Comparison of ENCODE assay signal across 24 cellular contexts in the genomic region with DNA sequence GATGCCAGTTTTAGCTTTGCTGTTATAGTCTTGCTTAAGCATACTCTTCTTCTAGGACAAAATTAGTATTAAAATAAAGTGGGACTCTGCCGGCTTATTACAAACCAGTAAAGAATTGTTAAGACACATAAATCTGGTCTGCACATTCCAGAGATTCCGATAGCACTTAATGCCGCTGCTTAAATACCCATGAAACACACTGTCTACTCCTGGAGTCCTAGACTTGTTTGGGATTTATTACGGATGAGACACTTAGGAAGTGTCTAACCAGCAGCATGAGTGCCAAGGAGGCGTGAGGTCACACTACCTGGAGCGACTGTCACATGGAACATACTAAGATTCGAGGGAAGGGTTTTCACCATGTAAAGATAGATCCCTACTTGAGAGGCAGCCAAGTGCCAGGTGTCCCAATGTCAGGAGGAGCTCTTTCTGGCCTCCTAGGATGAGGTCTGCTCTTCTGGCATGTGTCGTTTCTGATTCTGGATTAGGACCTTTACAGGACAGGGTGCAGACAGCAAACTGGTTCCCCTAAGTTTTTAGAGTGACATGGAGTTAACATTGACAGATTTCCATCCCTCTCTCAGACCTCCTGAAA.
DNase-seq lines count a peak whose midpoint lies in the region; ATAC-seq and TF ChIP-seq lines count a peak whose summit lies in the region.
"Had no signal": no experiment of that assay in that cellular context is flagged by ENCODE, and none has a peak within 500 bp of the region (broad histone marks: within the 10 kb centered on the region; RNA-seq: fewer than 3 reads in every experiment).

No MANE protein-coding gene starts in this region.

- H3K9me3 Mint-ChIP-seq in HFFc6 (peaks cover 26% of the 10 kb centered on the region), neural progenitor cell (no peaks in the 10 kb centered on the region)
- H3K9me3 Mint-ChIP-seq: activated CD4-positive, alpha-beta T cell treated with anti-CD3 and anti-CD28 coated beads, Interleukin-2, amount 10 ng/mL, durations not matched to agents 24 days and 14 days; activated T-helper 1 cell treated with anti-CD3 and anti-CD28 coated beads, Interleukin-12 subunit alpha, Interleukin-12 subunit beta, Interleukin-2, Interleukin-4 antibody, amounts not matched to agents 30 ng/mL and 10 ng/mL and 1 ng/mL, durations not matched to agents 14 hours and 24 hours and 36 hours; CD8-positive, alpha-beta T cell; central memory CD8-positive, alpha-beta T cell had no signal

- peaks cover 2% of the 10 kb centered on the region; the same call in 1 of the 2 replicates for H3K27me3 Mint-ChIP-seq in HFFc6 (ENCODE audit: insufficient read depth)
- no peaks in the 10 kb centered on the region for H3K27me3 Mint-ChIP-seq in neural progenitor cell (ENCODE audit: insufficient read depth, low read depth)

- TF ChIP-seq POLR2A in body of pancreas (IDR thresholded peaks at IDR 0.05) = no peak

- H3K27ac Mint-ChIP-seq in HFFc6 (no peak overlapping the region), neural progenitor cell (peak overlapping the region; percentile 8)
- H3K27ac Mint-ChIP-seq: activated CD4-positive, alpha-beta T cell treated with anti-CD3 and anti-CD28 coated beads, Interleukin-2, amount 10 ng/mL, durations not matched to agents 24 days and 14 days; activated CD8-positive, alpha-beta memory T cell treated with anti-CD3 and anti-CD28 coated beads, Interleukin-2, amount 10 ng/mL, durations not matched to agents 7 days and 5 days; activated T-helper 1 cell treated with anti-CD3 and anti-CD28 coated beads, Interleukin-12 subunit alpha, Interleukin-12 subunit beta, Interleukin-2, Interleukin-4 antibody, amounts not matched to agents 30 ng/mL and 10 ng/mL and 1 ng/mL, durations not matched to agents 14 hours and 24 hours and 36 hours; CD8-positive, alpha-beta T cell; naive thymus-derived CD4-positive, alpha-beta T cell had no signal

- H3K27me3 ChIP-seq in neural progenitor cell (no peaks in the 10 kb centered on the region), body of pancreas (no peaks in the 10 kb centered on the region)

- H4K20me1 ChIP-seq in neural progenitor cell (ENCODE audit: low read depth) = no peaks in the 10 kb centered on the region

- H3K79me2 ChIP-seq in neural progenitor cell (ENCODE audit: low read depth) = no peaks in the 10 kb centered on the region
- H3K79me2 ChIP-seq: hepatocyte had no signal

- H3K9me3 ChIP-seq in neural progenitor cell (ENCODE audit: low read depth) = no peaks in the 10 kb centered on the region
- H3K9me3 ChIP-seq in body of pancreas = no peaks in the 10 kb centered on the region

- H2AFZ ChIP-seq in neural progenitor cell (replicated peaks) = no peak overlapping the region
- H2AFZ ChIP-seq: hepatocyte, PC-9 had no signal

- peak overlapping the region; percentile 14 for H3K4me3 ChIP-seq in AG10803 (ENCODE audit: low read length)
- no peak overlapping the region for H3K4me3 ChIP-seq in neural progenitor cell
- H3K4me3 ChIP-seq in body of pancreas = no peak overlapping the region
- H3K4me3 ChIP-seq: hepatocyte, PC-9 had no signal

- H3K36me3 ChIP-seq in neural progenitor cell (no peaks in the 10 kb centered on the region), body of pancreas (replicated peaks in 1 of 2; ENCODE audit: insufficient read depth in 1 of 2, low read depth in 2 of 2) (no peaks in the 10 kb centered on the region)

- ATAC-seq in GM18873 (IDR thresholded peaks at IDR 0.05; ENCODE audit: low FRiP score, unreplicated experiment) = no peak
- ATAC-seq in body of pancreas = no peak
- ATAC-seq: activated CD8-positive, alpha-beta memory T cell treated with anti-CD3 and anti-CD28 coated beads, Interleukin-2, amount 10 ng/mL, durations not matched to agents 7 days and 5 days; CD8-positive, alpha-beta T cell; naive thymus-derived CD4-positive, alpha-beta T cell had no signal

- no peak overlapping the region for H3K27ac ChIP-seq in neural progenitor cell
- no peak overlapping the region for H3K27ac ChIP-seq in body of pancreas
- H3K27ac ChIP-seq: hepatocyte, PC-9 had no signal

- no peak for TF ChIP-seq CTCF in AG10803 (conservative IDR thresholded peaks at IDR 0.05; ENCODE audit: low read length)
- no peak for TF ChIP-seq CTCF in HFFc6 (IDR thresholded peaks at IDR 0.05)
- TF ChIP-seq CTCF in neural progenitor cell (IDR thresholded peaks at IDR 0.05) = no peak
- no peak for TF ChIP-seq CTCF in body of pancreas (IDR thresholded peaks at IDR 0.05)

- H3K4me1 Mint-ChIP-seq in HFFc6 (ENCODE audit: low read depth) = no peaks in the 10 kb centered on the region
- H3K4me1 Mint-ChIP-seq in neural progenitor cell = peaks cover 54% of the 10 kb centered on the region
- H3K4me1 Mint-ChIP-seq: activated CD4-positive, alpha-beta T cell treated with anti-CD3 and anti-CD28 coated beads, Interleukin-2, amount 10 ng/mL, durations not matched to agents 24 days and 14 days; activated CD8-positive, alpha-beta memory T cell treated with anti-CD3 and anti-CD28 coated beads, Interleukin-2, amount 10 ng/mL, durations not matched to agents 7 days and 5 days; central memory CD8-positive, alpha-beta T cell; naive thymus-derived CD4-positive, alpha-beta T cell had no signal

- peaks cover 33% of the 10 kb centered on the region for H3F3A ChIP-seq in neural progenitor cell (ENCODE audit: low read depth)

- H3K36me3 Mint-ChIP-seq in HFFc6 (ENCODE audit: low read depth) = peaks cover 5% of the 10 kb centered on the region; the same call in 1 of the 2 replicates
- H3K36me3 Mint-ChIP-seq in neural progenitor cell = peaks cover 7% of the 10 kb centered on the region
- H3K36me3 Mint-ChIP-seq: activated CD8-positive, alpha-beta memory T cell treated with anti-CD3 and anti-CD28 coated beads, Interleukin-2, amount 10 ng/mL, durations not matched to agents 7 days and 5 days; CD8-positive, alpha-beta T cell had no signal

- intact Hi-C loops in body of pancreas (cut with DNase I) = no loop called here

- H3K4me3 Mint-ChIP-seq in HFFc6 (no peak overlapping the region), neural progenitor cell (no peak overlapping the region)
- H3K4me3 Mint-ChIP-seq: activated CD4-positive, alpha-beta T cell treated with anti-CD3 and anti-CD28 coated beads, Interleukin-2, amount 10 ng/mL, durations not matched to agents 24 days and 14 days; activated CD8-positive, alpha-beta memory T cell treated with anti-CD3 and anti-CD28 coated beads, Interleukin-2, amount 10 ng/mL, durations not matched to agents 7 days and 5 days; activated T-helper 1 cell treated with anti-CD3 and anti-CD28 coated beads, Interleukin-12 subunit alpha, Interleukin-12 subunit beta, Interleukin-2, Interleukin-4 antibody, amounts not matched to agents 30 ng/mL and 10 ng/mL and 1 ng/mL, durations not matched to agents 14 hours and 24 hours and 36 hours; CD8-positive, alpha-beta T cell; central memory CD8-positive, alpha-beta T cell; naive thymus-derived CD4-positive, alpha-beta T cell had no signal

- H3K4me1 ChIP-seq in neural progenitor cell (peaks cover 28% of the 10 kb centered on the region), body of pancreas (peaks cover 7% of the 10 kb centered on the region)

- 62 to 67% methylated on average over 8 of the region's 8 CpGs for WGBS in body of pancreas, 2 donors

- peak; percentile 94 for DNase-seq in AG10803 (ENCODE audit: low read depth)
- peak; percentile 2 for DNase-seq in HFFc6
- peak; percentile 16 for DNase-seq in fibroblast of the conjunctiva (ENCODE audit: low read depth)
- no peak for DNase-seq in neural progenitor cell (ENCODE audit: low spot score)
- no peak for DNase-seq in NCI-H69 (lab: John Stamatoyannopoulos, UW)
- DNase-seq in activated CD8-positive, alpha-beta memory T cell treated with anti-CD3 and anti-CD28 coated beads for 24 hours = no peak
- no peak for DNase-seq in body of pancreas
- DNase-seq: activated CD4-positive, alpha-beta T cell treated with anti-CD3 and anti-CD28 coated beads, Interleukin-2, amount 10 ng/mL, durations not matched to agents 24 days and 14 days; activated CD8-positive, alpha-beta memory T cell treated with anti-CD3 and anti-CD28 coated beads, Interleukin-2, amount 10 ng/mL, durations not matched to agents 7 days and 5 days; activated naive CD4-positive, alpha-beta T cell treated with anti-CD3 and anti-CD28 coated beads, Interleukin-2, amount 50 U/mL, for 16 hours; CD8-positive, alpha-beta T cell; DMS153; effector CD4-positive, alpha-beta T cell; erythroblast; naive thymus-derived CD4-positive, alpha-beta T cell; NCI-H1048; NCI-H187; NCI-H226; PC-9; stimulated activated CD4-positive, alpha-beta T cell treated with anti-CD3 and anti-CD28 coated beads, Interleukin-1b, Interleukin-23, amount 100 ng/mL, for 48 hours had no signal

- no peak overlapping the region for H3K9ac ChIP-seq in neural progenitor cell

- H3K4me2 ChIP-seq in neural progenitor cell = peak overlapping the region; percentile 13
- H3K4me2 ChIP-seq: hepatocyte, PC-9 had no signal

Comparison
In these comparisons a context has a peak if more than half of its experiments do, and no peak if none do; other contexts are left out.
1. DNase-seq: peak in AG10803 (single experiment), HFFc6 (single experiment) and fibroblast of the conjunctiva (single experiment); none in neural progenitor cell (single experiment), NCI-H69 (single experiment), activated CD8-positive, alpha-beta memory T cell treated with anti-CD3 and anti-CD28 coated beads for 24 hours (single experiment) and body of pancreas (0 of 4).